9 cellular contexts compared by ENCODE assay signal in genomic region chr18:55489742-55490055, GRCh38.
A peak's percentile ranks its signal among the peaks of the same experiment; 100 is the strongest.
DNase-seq lines count a peak whose midpoint lies in the region; ATAC-seq, FAIRE-seq and TF ChIP-seq lines count a peak whose summit lies in the region.
"Had no signal": no experiment of that assay in that cellular context is flagged by ENCODE, and none has a peak within 500 bp of the region (broad histone marks: within the 10 kb centered on the region; RNA-seq: fewer than 3 reads in every experiment).

No MANE protein-coding gene starts in this region.

- no peaks in the 10 kb centered on the region for H3K9me3 Mint-ChIP-seq in activated naive CD8-positive, alpha-beta T cell treated with anti-CD3 and anti-CD28 coated beads, Interleukin-2, amount 50 U/mL, for 24 hours
- H3K9me3 Mint-ChIP-seq in endodermal cell = no peaks in the 10 kb centered on the region
- H3K9me3 Mint-ChIP-seq: nephron had no signal

- peaks cover 5% of the 10 kb centered on the region for H3K4me1 ChIP-seq in endodermal cell (ENCODE audit: control insufficient read depth, insufficient read depth, low read length)

- no peak overlapping the region for H3K27ac ChIP-seq in endodermal cell (ENCODE audit: low read depth, low read length)

- H3K9me3 ChIP-seq in endodermal cell (ENCODE audit: control insufficient read depth, low read length) = no peaks in the 10 kb centered on the region

- H3K36me3 Mint-ChIP-seq in activated naive CD8-positive, alpha-beta T cell treated with anti-CD3 and anti-CD28 coated beads, Interleukin-2, amount 50 U/mL, for 24 hours (ENCODE audit: low read depth) = no peaks in the 10 kb centered on the region
- H3K36me3 Mint-ChIP-seq in endodermal cell (ENCODE audit: low read depth) = no peaks in the 10 kb centered on the region

- H3K4me1 Mint-ChIP-seq in activated naive CD8-positive, alpha-beta T cell treated with anti-CD3 and anti-CD28 coated beads, Interleukin-2, amount 50 U/mL, for 24 hours = peaks cover 18% of the 10 kb centered on the region
- H3K4me1 Mint-ChIP-seq in endodermal cell = peaks cover 29% of the 10 kb centered on the region

- no peak for FAIRE-seq in urothelium cell line (lab: Jason Lieb, UNC)

- peak; percentile 67 for ATAC-seq in GM21786 (IDR thresholded peaks at IDR 0.05; ENCODE audit: unreplicated experiment)
- ATAC-seq in activated naive CD8-positive, alpha-beta T cell treated with anti-CD3 and anti-CD28 coated beads, Interleukin-2, amount 50 U/mL, for 24 hours = peak; percentile 79

- H3K9ac ChIP-seq in endodermal cell (ENCODE audit: extremely low read depth, low read length, poor library complexity, severe bottlenecking) = no peak overlapping the region

- H3K27me3 ChIP-seq in endodermal cell (ENCODE audit: control insufficient read depth, insufficient read depth, low read length, poor library complexity, severe bottlenecking) = no peaks in the 10 kb centered on the region

- TF ChIP-seq CTCF in GM12865 (IDR thresholded peaks at IDR 0.05; ENCODE audit: insufficient read depth, low read depth, low read length, missing control alignments) = no peak
- TF ChIP-seq CTCF in endodermal cell (conservative IDR thresholded peaks at IDR 0.05) = no peak

- DNase-seq in GM12865 (ENCODE audit: low read depth) (peak; percentile 84), NAMALWA (ENCODE audit: low spot score) (peak; percentile 64), MV-4-11 (lab: John Stamatoyannopoulos, UW) (no peak), urothelium cell line (ENCODE audit: low spot score) (no peak), retina (no peak), endodermal cell (no peak)
- DNase-seq in activated naive CD8-positive, alpha-beta T cell treated with anti-CD3 and anti-CD28 coated beads, Interleukin-2, amount 50 U/mL, for 24 hours = peak; percentile 14

- H3K27me3 Mint-ChIP-seq in activated naive CD8-positive, alpha-beta T cell treated with anti-CD3 and anti-CD28 coated beads, Interleukin-2, amount 50 U/mL, for 24 hours = peaks cover 7% of the 10 kb centered on the region
- H3K27me3 Mint-ChIP-seq in endodermal cell (ENCODE audit: insufficient read depth) = no peaks in the 10 kb centered on the region

- WGBS in endodermal cell (ENCODE audit: insufficient coverage in 1 of 2, insufficient read length in 1 of 2), 2 experiments = 69 to 72% methylated on average over 3 to 8 of the region's 8 CpGs

- no peak overlapping the region for H3K4me3 ChIP-seq in GM12865 (ENCODE audit: low read depth, low read length)
- no peak overlapping the region for H3K4me3 ChIP-seq in endodermal cell (ENCODE audit: low read length)

- H3K36me3 ChIP-seq in endodermal cell (ENCODE audit: control insufficient read depth, insufficient read depth, low read length) = no peaks in the 10 kb centered on the region

- H3K4me3 Mint-ChIP-seq in activated naive CD8-positive, alpha-beta T cell treated with anti-CD3 and anti-CD28 coated beads, Interleukin-2, amount 50 U/mL, for 24 hours = peak overlapping the region; percentile 7
- no peak overlapping the region for H3K4me3 Mint-ChIP-seq in endodermal cell
- H3K4me3 Mint-ChIP-seq: nephron had no signal

- H3K27ac Mint-ChIP-seq in activated naive CD8-positive, alpha-beta T cell treated with anti-CD3 and anti-CD28 coated beads, Interleukin-2, amount 50 U/mL, for 24 hours = peak overlapping the region; percentile 80
- H3K27ac Mint-ChIP-seq in endodermal cell = no peak overlapping the region
- H3K27ac Mint-ChIP-seq: nephron had no signal

Comparison
In these comparisons a context has a peak if more than half of its experiments do, and no peak if none do; other contexts are left out.
1. DNase-seq: peak in GM12865 (single experiment), NAMALWA (single experiment) and activated naive CD8-positive, alpha-beta T cell treated with anti-CD3 and anti-CD28 coated beads, Interleukin-2, amount 50 U/mL, for 24 hours (single experiment); none in MV-4-11 (single experiment), urothelium cell line (single experiment), retina (single experiment) and endodermal cell (single experiment).